In genomic region chr1:41003640-41004220, GRCh38 we compare ENCODE assay signal across 8 cellular contexts. TPM values are rescaled to one million over a fixed set of nuclear protein-coding genes. Genes with fewer than 3 reads are reported as not detected.
A peak's percentile ranks its signal among the peaks of the same experiment; 100 is the strongest.
DNase-seq lines count a peak whose midpoint lies in the region; ATAC-seq and TF ChIP-seq lines count a peak whose summit lies in the region.

No MANE protein-coding gene starts in this region.

- H3K9me3 ChIP-seq in upper lobe of left lung, result no peaks in the 10 kb centered on the region

- TF ChIP-seq POLR2A in upper lobe of left lung (IDR thresholded peaks at IDR 0.05), result no peak

- H3K36me3 ChIP-seq in upper lobe of left lung, result peaks cover 18 to 76% (median 50%) of the 10 kb centered on the region in 4 donors

- whole genome bisulfite sequencing in upper lobe of left lung, 2 donors, result 30 to 57% methylated on average over 7 to 11 of the region's 11 CpGs

- H3K4me3 ChIP-seq in upper lobe of left lung, result no peak overlapping the region

- peak; percentile 88 for TF ChIP-seq CTCF in foreskin keratinocyte (conservative IDR thresholded peaks at IDR 0.05)
- peak; percentile 30 to 60 (median 46) for TF ChIP-seq CTCF in upper lobe of left lung (IDR thresholded peaks at IDR 0.05)

- no peak for TF ChIP-seq EP300 in upper lobe of left lung (IDR thresholded peaks at IDR 0.05)

- ATAC-seq in GM21526 (IDR thresholded peaks at IDR 0.05; ENCODE audit: low FRiP score, unreplicated experiment) (peak; percentile 83), foreskin keratinocyte (peak; percentile 83), upper lobe of left lung (ENCODE audit: low FRiP score in 2 of 2) (peak; percentile 94 to 96)

- H3K27me3 ChIP-seq in foreskin keratinocyte (no peaks in the 10 kb centered on the region), upper lobe of left lung (no peaks in the 10 kb centered on the region)

- DNase-seq in DMS153 treated with DMSO at 0.1 percent for 48 hours (lab: John Stamatoyannopoulos, UW; ENCODE audit: unreplicated experiment) (peak; percentile 81), HUDEP-2 (lab: John Stamatoyannopoulos, UW; ENCODE audit: unreplicated experiment in 76 of 76) (peak in 75 of 76 experiments; percentile 48 to 99 (median 96)), SIG-M5 (lab: John Stamatoyannopoulos, UW) (peak; percentile 88), foreskin keratinocyte (peak; percentile 94 to 98), pons (ENCODE audit: low spot score) (peak; percentile 95), upper lobe of left lung (peak in 1 of 2 donors; percentile 97)
- peak; percentile 76 for DNase-seq in activated effector memory CD4-positive, alpha-beta T cell treated with Interleukin-2 at 50 U/mL for 16 hours

- H3K4me1 ChIP-seq in foreskin keratinocyte, result peaks cover 24% of the 10 kb centered on the region
- peaks cover 10 to 17% (median 14%) of the 10 kb centered on the region in 4 donors for H3K4me1 ChIP-seq in upper lobe of left lung

- H3K27ac ChIP-seq in foreskin keratinocyte (no peak overlapping the region), upper lobe of left lung (peak overlapping the region in 2 of 4 donors; percentile 3 to 52)

RNA-seq across cellular contexts. Expression of gene SLFNL1, which starts 17.8 kb away (rescaled TPM):
- 0.03 and 0.04 TPM in 2 replicates for total RNA-seq in foreskin keratinocyte
- polyA plus RNA-seq in foreskin keratinocyte, result not detected in 2 replicates
- total RNA-seq in upper lobe of left lung, result 1 to 10 TPM; 2.2 to 7.8 (median 5.3) TPM

RNA-seq across cellular contexts. Expression of gene CTPS1, which starts 24.2 kb away (rescaled TPM):
- total RNA-seq in foreskin keratinocyte (74.6 and 76.8 TPM in 2 replicates), upper lobe of left lung (10 to 100 TPM; 12.7 to 32.5 (median 25.0) TPM)
- polyA plus RNA-seq in foreskin keratinocyte, result 59.2 and 67.8 TPM in 2 replicates
